In genomic region chr11:57657290-57658022, GRCh38 we compare ENCODE assay signal across 8 cellular contexts. TPM values are rescaled to one million over a fixed set of nuclear protein-coding genes. Genes with fewer than 3 reads are reported as not detected.
DNase-seq lines count a peak whose midpoint lies in the region; ATAC-seq and TF ChIP-seq lines count a peak whose summit lies in the region.

Gene CLP1 (plus strand): TSS chr11:57657762. CDS start chr11:57659477, 1,715 bp downstream.

- no peak for TF ChIP-seq CTCF in lower leg skin (IDR thresholded peaks at IDR 0.05)

- CTCF ChIA-PET in activated CD4-positive, alpha-beta memory T cell treated with anti-CD3 and anti-CD28 coated beads for 36 hours (lab: Charles Lee) = interaction anchor here (0.6 to 4.2 kb wide), 7 partner anchors 9 to 199 kb away, joined by 3 to 17 read pairs (median 4); partner anchors contain the start of gene UBE2L6

- peak within 1 kb of the TSS; percentile 81 for H3K27ac ChIP-seq in duodenal mucosa (ENCODE audit: low read depth, low read length)

- H3K9ac ChIP-seq in duodenal mucosa (ENCODE audit: low read depth in 1 of 2, low read length in 2 of 2) = peak within 1 kb of the TSS; percentile 76 to 95

- POLR2A ChIA-PET in activated CD4-positive, alpha-beta memory T cell treated with anti-CD3 and anti-CD28 coated beads for 36 hours (lab: Charles Lee) = interaction anchor here (0.9 to 1.8 kb wide), 3 partner anchors 9 to 20 kb away, joined by 3 to 6 read pairs (median 3); no protein-coding TSS in a partner anchor

- H3K9me3 Mint-ChIP-seq in activated CD4-positive, alpha-beta memory T cell treated with anti-CD3 and anti-CD28 coated beads for 36 hours = no peaks in the 10 kb centered on the region

- peaks cover 8 to 18% of the 10 kb centered on the region in 2 donors for H3K4me1 ChIP-seq in duodenal mucosa (ENCODE audit: control insufficient read depth in 1 of 2, insufficient read depth in 2 of 2, low read length in 2 of 2)

- H3K27me3 ChIP-seq in duodenal mucosa (ENCODE audit: control insufficient read depth in 1 of 2, insufficient read depth in 2 of 2, low read length in 2 of 2) = no peaks in the 10 kb centered on the region

- intact Hi-C loops in activated CD4-positive, alpha-beta memory T cell treated with anti-CD3 and anti-CD28 coated beads for 36 hours (cut with micrococcal nuclease) = loop anchor here (1.0 to 5.0 kb wide), 7 partner anchors 10 to 1485 kb away; partner anchors contain the start of genes FAM111A, MED19, SELENOH and TIMM10
- intact Hi-C loops in lower leg skin (cut with DNase I; ENCODE audit: low total_unique reads) = loop anchor here (5.0 kb wide), 1 partner anchor 865 kb away; no protein-coding TSS in a partner anchor

- peak; percentile 99 for ATAC-seq in GM19438 (IDR thresholded peaks at IDR 0.05; ENCODE audit: low read depth, unreplicated experiment)
- ATAC-seq in HG03575 (IDR thresholded peaks at IDR 0.05; ENCODE audit: extremely low read depth, insufficient number of reproducible peaks, low FRiP score, unreplicated experiment) = peak; percentile 95

- H3K4me1 Mint-ChIP-seq in activated CD4-positive, alpha-beta memory T cell treated with anti-CD3 and anti-CD28 coated beads for 36 hours (ENCODE audit: low read depth) = peaks cover 34% of the 10 kb centered on the region

- DNase-seq in CD1c-positive myeloid dendritic cell (ENCODE audit: extremely low spot score) (peak; percentile 100), NCI-H82 treated with DMSO at 0.1 percent for 48 hours (lab: John Stamatoyannopoulos, UW; ENCODE audit: unreplicated experiment) (peak; percentile 93), lower leg skin (ENCODE audit: low spot score in 2 of 2) (peak; percentile 100)
- DNase-seq in activated CD4-positive, alpha-beta memory T cell treated with anti-CD3 and anti-CD28 coated beads for 36 hours = peak; percentile 100
- peak; percentile 96 to 99 for DNase-seq in stimulated activated CD4-positive, alpha-beta T cell treated with anti-CD3 and anti-CD28 coated beads, Interleukin-4, amount 100 ng/mL, for 48 hours (ENCODE audit: low read depth in 2 of 2)

- H3K4me3 Mint-ChIP-seq in activated CD4-positive, alpha-beta memory T cell treated with anti-CD3 and anti-CD28 coated beads for 36 hours = peak within 1 kb of the TSS; percentile 100

- peaks cover 26% of the 10 kb centered on the region for H3K36me3 Mint-ChIP-seq in activated CD4-positive, alpha-beta memory T cell treated with anti-CD3 and anti-CD28 coated beads for 36 hours

- H3K4me3 ChIP-seq in duodenal mucosa (ENCODE audit: low read depth in 1 of 2, low read length in 2 of 2) (peak within 1 kb of the TSS; percentile 96), lower leg skin (ENCODE audit: low read depth, poor library complexity, severe bottlenecking) (peak within 1 kb of the TSS; percentile 48)

- 0% methylated on average over 32 to 37 of the region's 45 CpGs for WGBS in lower leg skin, 2 donors

- peaks cover 13 to 28% of the 10 kb centered on the region in 2 donors for H3K36me3 ChIP-seq in duodenal mucosa (ENCODE audit: control insufficient read depth in 1 of 2, insufficient read depth in 2 of 2, low read length in 2 of 2)

- TF ChIP-seq POLR2A in lower leg skin (IDR thresholded peaks at IDR 0.05) = no peak

- H3K27ac Mint-ChIP-seq in activated CD4-positive, alpha-beta memory T cell treated with anti-CD3 and anti-CD28 coated beads for 36 hours = peak within 1 kb of the TSS; percentile 94

- H3K27me3 Mint-ChIP-seq in activated CD4-positive, alpha-beta memory T cell treated with anti-CD3 and anti-CD28 coated beads for 36 hours = no peaks in the 10 kb centered on the region

- no peaks in the 10 kb centered on the region for H3K9me3 ChIP-seq in duodenal mucosa (ENCODE audit: control insufficient read depth in 1 of 2, low read length in 2 of 2)

RNA-seq across cellular contexts. Expression of gene CLP1, which starts in this region (rescaled TPM):
- total RNA-seq in activated CD4-positive, alpha-beta memory T cell treated with anti-CD3 and anti-CD28 coated beads for 36 hours = 10 to 100 TPM; 13.9 to 15.2 TPM
- total RNA-seq in lower leg skin = 10 to 100 TPM; 14.0 to 29.2 (median 17.6) TPM

Comparison
In these comparisons a context has a peak if more than half of its experiments do, and no peak if none do; other contexts are left out.
1. Peak in every context shown above with its lines: DNase-seq, ATAC-seq, H3K4me3 ChIP-seq and H3K27ac ChIP-seq.